Comparison of ENCODE assay signal across 32 cellular contexts in genomic region chr5:166356096-166356495, GRCh38.
"Had no signal": no experiment of that assay in that cellular context is flagged by ENCODE, and none has a peak within 500 bp of the region (broad histone marks: within the 10 kb centered on the region; RNA-seq: fewer than 3 reads in every experiment).

No MANE protein-coding gene starts in this region.

- H3K36me3 ChIP-seq: breast epithelium, cardiac muscle cell, colonic mucosa, esophagus squamous epithelium, gastroesophageal sphincter had no signal

- H3K4me1 Mint-ChIP-seq: activated CD4-positive, alpha-beta memory T cell treated with anti-CD3 and anti-CD28 coated beads, Interleukin-2, amount 10 ng/mL, durations not matched to agents 7 days and 5 days; activated CD4-positive, alpha-beta T cell treated with anti-CD3 and anti-CD28 coated beads for 36 hours; activated CD4-positive, alpha-beta T cell treated with anti-CD3 and anti-CD28 coated beads, Interleukin-2, amount 10 ng/mL, durations not matched to agents 24 days and 14 days; activated T-helper 17 cell treated with anti-CD3 and anti-CD28 coated beads, Interleukin-2, amount 50 U/mL, for 72 hours; brain; T-helper 17 cell had no signal

- ATAC-seq: activated CD4-positive, alpha-beta T cell treated with anti-CD3 and anti-CD28 coated beads for 36 hours; activated T-helper 17 cell treated with anti-CD3 and anti-CD28 coated beads, Interleukin-2, amount 50 U/mL, for 72 hours; gastroesophageal sphincter; T-helper 17 cell had no signal

- H3K27ac Mint-ChIP-seq: activated CD4-positive, alpha-beta memory T cell treated with anti-CD3 and anti-CD28 coated beads, Interleukin-2, amount 10 ng/mL, durations not matched to agents 7 days and 5 days; activated CD4-positive, alpha-beta T cell treated with anti-CD3 and anti-CD28 coated beads for 36 hours; activated CD4-positive, alpha-beta T cell treated with anti-CD3 and anti-CD28 coated beads, Interleukin-2, amount 10 ng/mL, durations not matched to agents 24 days and 14 days; activated naive CD8-positive, alpha-beta T cell; activated T-cell treated with anti-CD3 and anti-CD28 coated beads, Interleukin-2, amount 50 U/mL, for 24 hours; activated T-helper 17 cell treated with anti-CD3 and anti-CD28 coated beads, Interleukin-2, amount 50 U/mL, for 72 hours; brain; T-helper 17 cell; T-helper 2 cell treated with Interferon-gamma antibody and Interleukin-4, amounts not matched to agents 5 μg/mL and 100 μg/mL, for 36 hours had no signal

- H3K27me3 ChIP-seq: breast epithelium, cardiac muscle cell, colonic mucosa, esophagus squamous epithelium, gastroesophageal sphincter had no signal

- H3K4me3 ChIP-seq: breast epithelium, cardiac muscle cell, colonic mucosa, esophagus squamous epithelium, gastroesophageal sphincter had no signal

- H3K4me3 Mint-ChIP-seq: activated CD4-positive, alpha-beta memory T cell treated with anti-CD3 and anti-CD28 coated beads, Interleukin-2, amount 10 ng/mL, durations not matched to agents 7 days and 5 days; activated CD4-positive, alpha-beta T cell treated with anti-CD3 and anti-CD28 coated beads for 36 hours; activated CD4-positive, alpha-beta T cell treated with anti-CD3 and anti-CD28 coated beads, Interleukin-2, amount 10 ng/mL, durations not matched to agents 24 days and 14 days; activated naive CD8-positive, alpha-beta T cell; activated T-cell treated with anti-CD3 and anti-CD28 coated beads, Interleukin-2, amount 50 U/mL, for 24 hours; activated T-helper 17 cell treated with anti-CD3 and anti-CD28 coated beads, Interleukin-2, amount 50 U/mL, for 72 hours; brain; T-helper 17 cell; T-helper 2 cell treated with Interferon-gamma antibody and Interleukin-4, amounts not matched to agents 5 μg/mL and 100 μg/mL, for 36 hours had no signal

- H3K9me3 Mint-ChIP-seq: activated T-helper 17 cell treated with anti-CD3 and anti-CD28 coated beads, Interleukin-2, amount 50 U/mL, for 72 hours had no signal

- H3K9me3 ChIP-seq: breast epithelium, colonic mucosa, esophagus squamous epithelium, gastroesophageal sphincter had no signal

- H3K36me3 Mint-ChIP-seq: activated naive CD8-positive, alpha-beta T cell; brain had no signal

- H3K4me1 ChIP-seq: breast epithelium, colonic mucosa, esophagus squamous epithelium, gastroesophageal sphincter had no signal

- H3K27me3 Mint-ChIP-seq: activated CD4-positive, alpha-beta memory T cell treated with anti-CD3 and anti-CD28 coated beads, Interleukin-2, amount 10 ng/mL, durations not matched to agents 7 days and 5 days; activated CD4-positive, alpha-beta T cell treated with anti-CD3 and anti-CD28 coated beads for 36 hours; activated CD4-positive, alpha-beta T cell treated with anti-CD3 and anti-CD28 coated beads, Interleukin-2, amount 10 ng/mL, durations not matched to agents 24 days and 14 days; activated naive CD8-positive, alpha-beta T cell; activated T-cell treated with anti-CD3 and anti-CD28 coated beads, Interleukin-2, amount 50 U/mL, for 24 hours; activated T-helper 17 cell treated with anti-CD3 and anti-CD28 coated beads, Interleukin-2, amount 50 U/mL, for 72 hours; brain; T-helper 17 cell had no signal

- H3K27ac ChIP-seq: breast epithelium, cardiac muscle cell, colonic mucosa, epithelial cell of prostate, esophagus squamous epithelium, gastroesophageal sphincter had no signal

- DNase-seq: activated CD4-positive, alpha-beta memory T cell treated with anti-CD3 and anti-CD28 coated beads, Interleukin-2, amount 10 ng/mL, durations not matched to agents 7 days and 5 days; activated CD4-positive, alpha-beta T cell treated with anti-CD3 and anti-CD28 coated beads for 36 hours; activated CD4-positive, alpha-beta T cell treated with anti-CD3 and anti-CD28 coated beads, Interleukin-2, amount 10 ng/mL, durations not matched to agents 24 days and 14 days; activated CD4-positive, CD25-positive, alpha-beta regulatory T cell; activated CD4-positive, CD25-positive, alpha-beta regulatory T cell treated with anti-CD3 and anti-CD28 coated beads, Interleukin-2, amount 50 U/mL, for 72 hours; activated CD8-positive, alpha-beta memory T cell treated with anti-CD3 and anti-CD28 coated beads, Interleukin-2, amount 50 U/mL, for 48 hours; activated effector memory CD4-positive, alpha-beta T cell treated with Interleukin-2 at 50 U/mL for 16 hours; activated gamma-delta T cell treated with Interleukin-2 at 50 U/mL for 16 hours; activated naive CD4-positive, alpha-beta T cell treated with anti-CD3 and anti-CD28 coated beads, Interleukin-2, amount 50 U/mL, for 16 hours; activated naive CD4-positive, alpha-beta T cell treated with Interleukin-2 at 50 U/mL for 16 hours; activated T-cell treated with anti-CD3 and anti-CD28 coated beads for 4 hours; activated T-cell treated with anti-CD3 and anti-CD28 coated beads, Interleukin-2, amount 50 U/mL, for 24 hours; amygdala; aorta; central memory CD4-positive, alpha-beta T cell; cerebellar nuclear complex; colonic mucosa; effector CD8-positive, alpha-beta T cell; esophagus squamous epithelium; foreskin melanocyte; head of caudate nucleus; T-helper 1 cell; T-helper 17 cell; T1000 had no signal
